ENCODE assay signal across 1 cellular context in the genomic region with DNA sequence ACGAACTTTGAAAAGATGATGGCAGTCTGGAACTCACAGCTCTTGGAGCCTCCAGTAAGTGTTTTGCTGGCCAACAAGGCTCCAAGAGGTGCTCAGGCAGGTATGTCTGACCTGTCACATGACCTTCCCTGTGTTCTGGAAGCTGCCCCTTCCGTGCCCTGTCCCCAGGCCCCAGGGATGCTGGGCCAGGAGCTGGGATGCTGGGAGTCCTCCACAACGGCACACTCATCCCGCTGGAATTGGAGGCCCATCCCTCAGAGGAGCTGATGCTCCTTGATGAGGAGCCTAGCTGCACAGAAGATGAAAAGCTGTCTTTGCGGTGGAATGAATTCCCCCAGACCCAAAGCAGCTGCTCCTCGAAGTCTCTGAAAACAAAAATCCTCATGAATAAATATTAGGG.
TF ChIP-seq lines count a peak whose summit lies in the region.

No MANE protein-coding gene starts in this region.

TF ChIP-seq in WTC11, 78 proteins besides CTCF, POLR2A, EP300 and RAD21 (continued from another document):
- TF ChIP-seq ATF2 (CRISPR knock-in tag; IDR thresholded peaks at IDR 0.05; ENCODE audit: borderline replicate concordance, low read depth): no peak
- no peak for TF ChIP-seq IRF1 (CRISPR knock-in tag; IDR thresholded peaks at IDR 0.05)
- TF ChIP-seq, protein P1, sequence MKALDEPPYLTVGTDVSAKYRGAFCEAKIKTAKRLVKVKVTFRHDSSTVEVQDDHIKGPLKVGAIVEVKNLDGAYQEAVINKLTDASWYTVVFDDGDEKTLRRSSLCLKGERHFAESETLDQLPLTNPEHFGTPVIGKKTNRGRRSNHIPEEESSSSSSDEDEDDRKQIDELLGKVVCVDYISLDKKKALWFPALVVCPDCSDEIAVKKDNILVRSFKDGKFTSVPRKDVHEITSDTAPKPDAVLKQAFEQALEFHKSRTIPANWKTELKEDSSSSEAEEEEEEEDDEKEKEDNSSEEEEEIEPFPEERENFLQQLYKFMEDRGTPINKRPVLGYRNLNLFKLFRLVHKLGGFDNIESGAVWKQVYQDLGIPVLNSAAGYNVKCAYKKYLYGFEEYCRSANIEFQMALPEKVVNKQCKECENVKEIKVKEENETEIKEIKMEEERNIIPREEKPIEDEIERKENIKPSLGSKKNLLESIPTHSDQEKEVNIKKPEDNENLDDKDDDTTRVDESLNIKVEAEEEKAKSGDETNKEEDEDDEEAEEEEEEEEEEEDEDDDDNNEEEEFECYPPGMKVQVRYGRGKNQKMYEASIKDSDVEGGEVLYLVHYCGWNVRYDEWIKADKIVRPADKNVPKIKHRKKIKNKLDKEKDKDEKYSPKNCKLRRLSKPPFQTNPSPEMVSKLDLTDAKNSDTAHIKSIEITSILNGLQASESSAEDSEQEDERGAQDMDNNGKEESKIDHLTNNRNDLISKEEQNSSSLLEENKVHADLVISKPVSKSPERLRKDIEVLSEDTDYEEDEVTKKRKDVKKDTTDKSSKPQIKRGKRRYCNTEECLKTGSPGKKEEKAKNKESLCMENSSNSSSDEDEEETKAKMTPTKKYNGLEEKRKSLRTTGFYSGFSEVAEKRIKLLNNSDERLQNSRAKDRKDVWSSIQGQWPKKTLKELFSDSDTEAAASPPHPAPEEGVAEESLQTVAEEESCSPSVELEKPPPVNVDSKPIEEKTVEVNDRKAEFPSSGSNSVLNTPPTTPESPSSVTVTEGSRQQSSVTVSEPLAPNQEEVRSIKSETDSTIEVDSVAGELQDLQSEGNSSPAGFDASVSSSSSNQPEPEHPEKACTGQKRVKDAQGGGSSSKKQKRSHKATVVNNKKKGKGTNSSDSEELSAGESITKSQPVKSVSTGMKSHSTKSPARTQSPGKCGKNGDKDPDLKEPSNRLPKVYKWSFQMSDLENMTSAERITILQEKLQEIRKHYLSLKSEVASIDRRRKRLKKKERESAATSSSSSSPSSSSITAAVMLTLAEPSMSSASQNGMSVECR (CRISPR knock-in tag; IDR thresholded peaks at IDR 0.05; ENCODE audit: borderline replicate concordance): no peak
- no peak for TF ChIP-seq E2F1 (CRISPR knock-in tag; IDR thresholded peaks at IDR 0.05)
- no peak for TF ChIP-seq E2F5 (CRISPR knock-in tag; IDR thresholded peaks at IDR 0.05)
- TF ChIP-seq, protein P2, sequence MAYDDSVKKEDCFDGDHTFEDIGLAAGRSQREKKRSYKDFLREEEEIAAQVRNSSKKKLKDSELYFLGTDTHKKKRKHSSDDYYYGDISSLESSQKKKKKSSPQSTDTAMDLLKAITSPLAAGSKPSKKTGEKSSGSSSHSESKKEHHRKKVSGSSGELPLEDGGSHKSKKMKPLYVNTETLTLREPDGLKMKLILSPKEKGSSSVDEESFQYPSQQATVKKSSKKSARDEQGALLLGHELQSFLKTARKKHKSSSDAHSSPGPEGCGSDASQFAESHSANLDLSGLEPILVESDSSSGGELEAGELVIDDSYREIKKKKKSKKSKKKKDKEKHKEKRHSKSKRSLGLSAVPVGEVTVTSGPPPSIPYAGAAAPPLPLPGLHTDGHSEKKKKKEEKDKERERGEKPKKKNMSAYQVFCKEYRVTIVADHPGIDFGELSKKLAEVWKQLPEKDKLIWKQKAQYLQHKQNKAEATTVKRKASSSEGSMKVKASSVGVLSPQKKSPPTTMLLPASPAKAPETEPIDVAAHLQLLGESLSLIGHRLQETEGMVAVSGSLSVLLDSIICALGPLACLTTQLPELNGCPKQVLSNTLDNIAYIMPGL (CRISPR knock-in tag; IDR thresholded peaks at IDR 0.05): no peak
- no peak for TF ChIP-seq CREM (CRISPR knock-in tag; IDR thresholded peaks at IDR 0.05)
- TF ChIP-seq, protein P3, sequence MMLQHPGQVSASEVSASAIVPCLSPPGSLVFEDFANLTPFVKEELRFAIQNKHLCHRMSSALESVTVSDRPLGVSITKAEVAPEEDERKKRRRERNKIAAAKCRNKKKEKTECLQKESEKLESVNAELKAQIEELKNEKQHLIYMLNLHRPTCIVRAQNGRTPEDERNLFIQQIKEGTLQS (CRISPR knock-in tag; conservative IDR thresholded peaks at IDR 0.05): no peak
TF ChIP-seq in WTC11: peak in this region for 0.
